19 cellular contexts compared by ENCODE assay signal in genomic region chr21:44423312-44423821, GRCh38. TPM values are rescaled to one million over a fixed set of nuclear protein-coding genes. Genes with fewer than 3 reads are reported as not detected.
A peak's percentile ranks its signal among the peaks of the same experiment; 100 is the strongest.
DNase-seq lines count a peak whose midpoint lies in the region; ATAC-seq, FAIRE-seq and TF ChIP-seq lines count a peak whose summit lies in the region.
"Had no signal": no experiment of that assay in that cellular context is flagged by ENCODE, and none has a peak within 500 bp of the region (broad histone marks: within the 10 kb centered on the region; RNA-seq: fewer than 3 reads in every experiment).

No MANE protein-coding gene starts in this region.

- no peaks in the 10 kb centered on the region for H3K36me3 ChIP-seq in MM.1S (replicated peaks; ENCODE audit: insufficient read depth, low read length)
- H3K36me3 ChIP-seq in H1 (ENCODE audit: control insufficient read depth in 2 of 4, insufficient read depth in 4 of 4, low read length in 3 of 4): no peaks in the 10 kb centered on the region
- H3K36me3 ChIP-seq: brain microvascular endothelial cell had no signal

- H3K4me2 ChIP-seq in MM.1S (ENCODE audit: low read depth, low read length) (peak overlapping the region; percentile 32; the same call in 1 of the 2 replicates), H1 (ENCODE audit: insufficient read depth in 1 of 2, low read depth in 2 of 2, low read length in 2 of 2) (no peak overlapping the region)

- H3K23me2 ChIP-seq in H1 (ENCODE audit: low read depth, low read length): peaks cover 10% of the 10 kb centered on the region; the same call in 1 of the 2 replicates

- H3K36me3 Mint-ChIP-seq in activated T-cell treated with anti-CD3 and anti-CD28 coated beads, Interleukin-2, amount 50 U/mL, for 4 hours (ENCODE audit: insufficient read depth): no peaks in the 10 kb centered on the region
- H3K36me3 Mint-ChIP-seq: CD4-positive, CD25-positive, alpha-beta regulatory T cell; naive thymus-derived CD8-positive, alpha-beta T cell had no signal

- TF ChIP-seq EP300 in H1 (IDR thresholded peaks at IDR 0.05; ENCODE audit: borderline replicate concordance in 1 of 2, low read depth in 2 of 2, low read length in 2 of 2): no peak

- peaks cover 65% of the 10 kb centered on the region for H3K27me3 ChIP-seq in MM.1S (replicated peaks; ENCODE audit: insufficient read depth, low read length)
- no peaks in the 10 kb centered on the region for H3K27me3 ChIP-seq in H1 (replicated peaks in 1 of 4; ENCODE audit: control insufficient read depth in 3 of 4, extremely low read depth in 1 of 4, insufficient read depth in 3 of 4, low read length in 3 of 4)
- H3K27me3 ChIP-seq: brain microvascular endothelial cell had no signal

- no peak overlapping the region for H2AK5ac ChIP-seq in H1 (ENCODE audit: low read depth, low read length)

- TF ChIP-seq CTCF in MM.1S (IDR thresholded peaks at IDR 0.05; ENCODE audit: low read length): no peak
- TF ChIP-seq CTCF in H1 (IDR thresholded peaks at IDR 0.05; ENCODE audit: control extremely low read depth in 1 of 3, insufficient read depth in 1 of 3, low read depth in 1 of 3, low read length in 3 of 3): no peak

- no peaks in the 10 kb centered on the region for H3K9me2 ChIP-seq in MM.1S (replicated peaks; ENCODE audit: insufficient read depth, low read length)

- no peak for TF ChIP-seq POLR2A in H1 (IDR thresholded peaks at IDR 0.05; ENCODE audit: control extremely low read depth in 1 of 2, low read depth in 2 of 2, low read length in 2 of 2)
- TF ChIP-seq POLR2A in GM12892 (IDR thresholded peaks at IDR 0.05; ENCODE audit: low read depth, low read length): no peak

- H3K79me1 ChIP-seq in H1 (ENCODE audit: low read depth, low read length): no peaks in the 10 kb centered on the region

- H3K9me3 ChIP-seq in MM.1S (replicated peaks; ENCODE audit: insufficient read depth, low read length) (no peaks in the 10 kb centered on the region), H1 (ENCODE audit: insufficient read depth in 2 of 2, low read depth in 1 of 2, low read length in 1 of 2) (peaks cover 8 to 13% of the 10 kb centered on the region in 2 experiments)

- no peak overlapping the region for H3K18ac ChIP-seq in H1 (ENCODE audit: extremely low read depth, low read length)

- no peak overlapping the region for H3K56ac ChIP-seq in H1 (replicated peaks; ENCODE audit: insufficient read length, low read depth, low read length)

- H3K79me2 ChIP-seq in MM.1S (ENCODE audit: low read length) (no peaks in the 10 kb centered on the region), H1 (ENCODE audit: control insufficient read depth in 1 of 2, insufficient read depth in 2 of 2, low read length in 2 of 2) (no peaks in the 10 kb centered on the region)

- peaks cover 6% of the 10 kb centered on the region; the same call in 1 of the 2 replicates for H3F3A ChIP-seq in MM.1S (ENCODE audit: insufficient read depth, low read length)

- no peak overlapping the region for H4K5ac ChIP-seq in H1 (ENCODE audit: insufficient read length, low read depth, low read length)

- peaks cover 4% of the 10 kb centered on the region for H3K9me3 Mint-ChIP-seq in activated T-cell treated with anti-CD3 and anti-CD28 coated beads, Interleukin-2, amount 50 U/mL, for 4 hours

- no peaks in the 10 kb centered on the region for H3K27me3 Mint-ChIP-seq in activated T-cell treated with anti-CD3 and anti-CD28 coated beads, Interleukin-2, amount 50 U/mL, for 4 hours (ENCODE audit: low read depth)
- H3K27me3 Mint-ChIP-seq: CD4-positive, CD25-positive, alpha-beta regulatory T cell; naive thymus-derived CD8-positive, alpha-beta T cell had no signal

- 88% methylated on average over 12 of the region's 12 CpGs; no CpG with 5 or more reads in 1 of the 2 experiments for WGBS in H1 (ENCODE audit: extremely low coverage in 1 of 2, insufficient coverage in 1 of 2, insufficient read length in 1 of 2, insufficient replicate concordance in 2 of 2, low coverage in 1 of 2, low lambda C conversion rate in 2 of 2, missing lambda C conversion rate in 1 of 2), 2 experiments

- peak; percentile 5 for DNase-seq in activated T-cell treated with anti-CD3 and anti-CD28 coated beads, Interleukin-2, amount 50 U/mL, for 1 hour
- DNase-seq in activated T-cell treated with anti-CD3 and anti-CD28 coated beads, Interleukin-2, amount 50 U/mL, for 4 hours: no peak
- DNase-seq in MM.1S: no peak
- DNase-seq in H1 (ENCODE audit: low read depth in 1 of 2, low spot score in 2 of 2): no peak
- DNase-seq in sciatic nerve (ENCODE audit: low spot score): peak; percentile 36
- no peak for DNase-seq in NCI-H1417 (lab: John Stamatoyannopoulos, UW)
- DNase-seq in GM12892 (ENCODE audit: insufficient read length): no peak
- DNase-seq in GF-D8 (lab: John Stamatoyannopoulos, UW): no peak
- DNase-seq: brain microvascular endothelial cell; CD4-positive, CD25-positive, alpha-beta regulatory T cell; dermis blood vessel endothelial cell; KBM-7; NCI-H1092 treated with DMSO at 0.1 percent for 48 hours; NK-92 treated with Interleukin-12 subunit alpha and Interleukin-12 subunit beta, amount 100 ng/mL, for 24 hours; stomach; T-helper 1 cell had no signal

- POLR2A ChIA-PET in H1 (lab: Charles Lee; ENCODE audit: partially characterized antibody): no interaction called here

- H3K4ac ChIP-seq in H1 (replicated peaks; ENCODE audit: insufficient read length, low read depth, low read length): no peak overlapping the region

- no peaks in the 10 kb centered on the region for H3K4me1 Mint-ChIP-seq in activated T-cell treated with anti-CD3 and anti-CD28 coated beads, Interleukin-2, amount 50 U/mL, for 4 hours (ENCODE audit: low read depth)

- H2BK20ac ChIP-seq in H1 (ENCODE audit: low read length): no peak overlapping the region

- H3K4me3 ChIP-seq in MM.1S (ENCODE audit: low read length) (peak overlapping the region; percentile 18; the same call in 1 of the 2 replicates), H1 (ENCODE audit: extremely low read depth in 1 of 4, insufficient read depth in 2 of 4, low read depth in 3 of 4, low read length in 4 of 4) (no peak overlapping the region)
- H3K4me3 ChIP-seq: stomach had no signal

- H3K9ac ChIP-seq in MM.1S (ENCODE audit: low read length) (no peak overlapping the region), H1 (replicated peaks in 1 of 4; ENCODE audit: extremely low read depth in 1 of 4, low read depth in 3 of 4, low read length in 3 of 4) (no peak overlapping the region)

- no peak overlapping the region for H2BK15ac ChIP-seq in H1 (ENCODE audit: low read length)

- no peak overlapping the region for H2BK12ac ChIP-seq in H1 (ENCODE audit: low read depth, low read length)

- H3K4me1 ChIP-seq in MM.1S (ENCODE audit: low read length) (no peaks in the 10 kb centered on the region), H1 (replicated peaks in 1 of 4; ENCODE audit: control insufficient read depth in 3 of 4, insufficient read depth in 4 of 4, low read length in 3 of 4) (no peaks in the 10 kb centered on the region; a peak in 2 of 7 replicates)
- H3K4me1 ChIP-seq: stomach had no signal

- H3K4me3 Mint-ChIP-seq in activated T-cell treated with anti-CD3 and anti-CD28 coated beads, Interleukin-2, amount 50 U/mL, for 4 hours: no peak overlapping the region
- H3K4me3 Mint-ChIP-seq: CD4-positive, CD25-positive, alpha-beta regulatory T cell had no signal

- H2BK5ac ChIP-seq in H1 (ENCODE audit: low read depth, low read length): no peak overlapping the region

- TF ChIP-seq RAD21 in H1 (IDR thresholded peaks at IDR 0.05 in 1 of 2, conservative IDR thresholded peaks at IDR 0.05 in 1 of 2; ENCODE audit: low read depth in 2 of 2, low read length in 2 of 2): no peak

- CTCF ChIA-PET in H1 (lab: Charles Lee; ENCODE audit: partially characterized antibody): no interaction called here

- H2BK120ac ChIP-seq in H1 (replicated peaks; ENCODE audit: low read depth, low read length): no peak overlapping the region

- ATAC-seq in activated T-cell treated with anti-CD3 and anti-CD28 coated beads, Interleukin-2, amount 50 U/mL, for 4 hours: no peak
- no peak for ATAC-seq in sciatic nerve
- ATAC-seq: activated naive CD4-positive, alpha-beta T cell treated with anti-CD3 and anti-CD28 coated beads, Interleukin-2, amount 50 U/mL, for 72 hours; naive thymus-derived CD8-positive, alpha-beta T cell had no signal

- no peak overlapping the region for H3K27ac ChIP-seq in MM.1S (ENCODE audit: low read length)
- H3K27ac ChIP-seq in H1 (ENCODE audit: low read depth, low read length): no peak overlapping the region
- H3K27ac ChIP-seq: brain microvascular endothelial cell, stomach had no signal

- no peak overlapping the region; the same call in 1 of the 2 replicates for H2AFZ ChIP-seq in MM.1S (ENCODE audit: low read length)
- H2AFZ ChIP-seq in H1 (ENCODE audit: low read length): no peak overlapping the region

- no peak overlapping the region for H4K91ac ChIP-seq in H1 (replicated peaks; ENCODE audit: insufficient read length, low read length)

- H4K8ac ChIP-seq in H1 (ENCODE audit: extremely low read depth, insufficient read depth, low read length): peak overlapping the region; percentile 68; the same call in 1 of the 2 replicates

- H4K20me1 ChIP-seq in MM.1S (ENCODE audit: insufficient read depth, low read length) (no peaks in the 10 kb centered on the region), H1 (replicated peaks in 1 of 2; ENCODE audit: control insufficient read depth in 1 of 2, insufficient read depth in 2 of 2, low read length in 2 of 2) (peaks cover 0 to 6% of the 10 kb centered on the region in 2 experiments)

- no peak overlapping the region for H3K14ac ChIP-seq in H1 (ENCODE audit: insufficient read length)

- intact Hi-C loops in sciatic nerve (cut with DNase I): no loop called here

- FAIRE-seq in H1 (lab: Jason Lieb, UNC): no peak
- no peak for FAIRE-seq in GM12892 (lab: Jason Lieb, UNC)
- FAIRE-seq: GM18507 had no signal

- no peak overlapping the region for H3K23ac ChIP-seq in H1 (ENCODE audit: insufficient read length)

TF ChIP-seq in H1, 55 proteins besides CTCF, POLR2A, EP300 and RAD21:
- TF ChIP-seq HDAC6 (IDR thresholded peaks at IDR 0.05; ENCODE audit: low read depth, low read length) (no peak), ASH2L (IDR thresholded peaks at IDR 0.05; ENCODE audit: low read length) (no peak)

RNA-seq across cellular contexts. Expression of gene LRRC3, which starts 31.9 kb away (rescaled TPM):
- under 1 TPM; 0.24 to 0.57 (median 0.35) TPM for total RNA-seq in activated T-cell treated with anti-CD3 and anti-CD28 coated beads, Interleukin-2, amount 50 U/mL, for 4 hours
- 5.4 and 5.9 TPM in 2 replicates for total RNA-seq in H1 (2021; fragmentation: NEBNext Ultra II Directional; extraction: Animal tissue kit (Norgen Biotek cat#: 25700))
- 3.1 and 4.7 TPM in 2 replicates for polyA plus RNA-seq in H1 (2011; rRNA removed)
- polyA plus RNA-seq in H1 (2011; cell fraction: cytosol; rRNA removed): 2.7 TPM
- 3.4 TPM for polyA plus RNA-seq in H1 (2011; cell fraction: nucleus; rRNA removed)
- polyA plus RNA-seq in H1 (2012, experiment 1 of 2): 2.7 to 3.3 TPM (median 3.0 TPM) in 4 replicates
- 2.7 TPM for polyA plus RNA-seq in H1 (2012, experiment 2 of 2)
- 4.4 TPM for polyA plus RNA-seq in H1 (2013, experiment 1 of 2)
- polyA plus RNA-seq in H1 (2013, experiment 2 of 2): 4.9 TPM
- polyA minus RNA-seq in H1 (2011; rRNA and poly(A)+ RNA removed): 2.8 and 3.0 TPM in 2 replicates
- polyA minus RNA-seq in H1 (2011; cell fraction: cytosol; rRNA and poly(A)+ RNA removed): 3.1 TPM
- 3.7 TPM for polyA minus RNA-seq in H1 (2011; cell fraction: nucleus; rRNA and poly(A)+ RNA removed)
- 6.8 TPM for total RNA-seq in sciatic nerve
- 0.13 TPM for polyA plus RNA-seq in GM12892 (2012; ENCODE audit: missing spikeins)

Comparison
In these comparisons a context has a peak if more than half of its experiments do, and no peak if none do; other contexts are left out.
1. DNase-seq: peak in activated T-cell treated with anti-CD3 and anti-CD28 coated beads, Interleukin-2, amount 50 U/mL, for 1 hour (single experiment) and sciatic nerve (single experiment); none in activated T-cell treated with anti-CD3 and anti-CD28 coated beads, Interleukin-2, amount 50 U/mL, for 4 hours (single experiment), MM.1S (single experiment), H1 (0 of 2), NCI-H1417 (0 of 3), GM12892 (single experiment) and GF-D8 (single experiment).